1 cellular context compared by ENCODE assay signal in genomic region chr14:93219103-93219726, GRCh38.
TF ChIP-seq lines count a peak whose summit lies in the region.

No MANE protein-coding gene starts in this region.

TF ChIP-seq in IMR-90, 13 proteins besides CTCF, POLR2A, EP300 and RAD21:
- peak; percentile 32; the same call in 1 of the 2 replicates for TF ChIP-seq SMC3 (IDR thresholded peaks at IDR 0.05; ENCODE audit: low read depth, low read length)
- no peak for TF ChIP-seq BHLHE40 (IDR thresholded peaks at IDR 0.05; ENCODE audit: low read depth, low read length)
